In genomic region chr19:44755219-44755618, GRCh38 we compare ENCODE assay signal across 10 cellular contexts. TPM values are rescaled to one million over a fixed set of nuclear protein-coding genes. Genes with fewer than 3 reads are reported as not detected.
DNase-seq lines count a peak whose midpoint lies in the region; ATAC-seq, FAIRE-seq and TF ChIP-seq lines count a peak whose summit lies in the region.
"Had no signal": no experiment of that assay in that cellular context is flagged by ENCODE, and none has a peak within 500 bp of the region (broad histone marks: within the 10 kb centered on the region; RNA-seq: fewer than 3 reads in every experiment).

No MANE protein-coding gene starts in this region.

- H3K36me3 Mint-ChIP-seq in astrocyte (ENCODE audit: low read depth, unreplicated experiment) = peaks cover 11% of the 10 kb centered on the region

- H3K36me3 ChIP-seq in heart right ventricle (peaks cover 0 to 87% (median 16%) of the 10 kb centered on the region in 9 donors), astrocyte (ENCODE audit: insufficient read depth, low read length) (peaks cover 11% of the 10 kb centered on the region), upper lobe of right lung (peaks cover 51% of the 10 kb centered on the region)

- H4K20me1 ChIP-seq in astrocyte (ENCODE audit: insufficient read depth, low read length) = peaks cover 58% of the 10 kb centered on the region

- no peak for TF ChIP-seq CTCF in heart right ventricle (IDR thresholded peaks at IDR 0.05)
- TF ChIP-seq CTCF in astrocyte (IDR thresholded peaks at IDR 0.05; ENCODE audit: insufficient read depth, low read depth, low read length) = no peak
- TF ChIP-seq CTCF in upper lobe of right lung (IDR thresholded peaks at IDR 0.05) = no peak

- H3K27ac Mint-ChIP-seq in astrocyte (ENCODE audit: unreplicated experiment) = no peak overlapping the region

- peak overlapping the region; percentile 82 to 100 (median 94) for H3K27ac ChIP-seq in heart right ventricle
- H3K27ac ChIP-seq in astrocyte (ENCODE audit: low read depth, low read length) = no peak overlapping the region
- H3K27ac ChIP-seq in upper lobe of right lung = peak overlapping the region; percentile 95

- H3K9me3 Mint-ChIP-seq in astrocyte (ENCODE audit: unreplicated experiment) = no peaks in the 10 kb centered on the region

- ATAC-seq in heart right ventricle = no peak
- ATAC-seq in left ventricle myocardium superior = no peak
- ATAC-seq in upper lobe of right lung = no peak
- no peak for ATAC-seq in GM18502 (IDR thresholded peaks at IDR 0.05; ENCODE audit: poor library complexity, unreplicated experiment)
- ATAC-seq in HG02571 (IDR thresholded peaks at IDR 0.05; ENCODE audit: unreplicated experiment) = no peak

- peaks cover 33% of the 10 kb centered on the region for H3K4me1 Mint-ChIP-seq in astrocyte (ENCODE audit: low read depth, unreplicated experiment)

- intact Hi-C loops in heart right ventricle (cut with DNase I) (loop anchor here in 4 of 10 donors (5.0 kb wide), 1 partner anchor 33 kb away; no protein-coding TSS in a partner anchor), left ventricle myocardium superior (cut with micrococcal nuclease) (no loop called here), upper lobe of right lung (cut with DNase I) (no loop called here)

- peak overlapping the region; percentile 92 for H3K4me2 ChIP-seq in astrocyte (ENCODE audit: low read length)

- 60 to 65% methylated on average over 4 of the region's 4 CpGs for WGBS in heart right ventricle, 2 donors

- DNase-seq in heart right ventricle (no peak), left ventricle myocardium superior (no peak), astrocyte (ENCODE audit: low read depth) (no peak), myocyte (ENCODE audit: low read depth) (peak; percentile 76), upper lobe of right lung (no peak), mesenteric fat pad (ENCODE audit: low spot score) (no peak)
- DNase-seq: hippocampal formation; stimulated activated CD4-positive, alpha-beta T cell treated with anti-CD3 and anti-CD28 coated beads, Interleukin-2, amount 100 ng/mL, for 24 hours had no signal

- no peak overlapping the region for H2AFZ ChIP-seq in astrocyte (ENCODE audit: low read depth, low read length)

- H3K4me3 ChIP-seq in heart right ventricle (peak overlapping the region in 7 of 10 donors; percentile 19 to 92 (median 58)), astrocyte (ENCODE audit: insufficient read depth, low read depth, low read length) (no peak overlapping the region), upper lobe of right lung (peak overlapping the region; percentile 75)

- H3K27me3 Mint-ChIP-seq in astrocyte (ENCODE audit: low read depth, unreplicated experiment) = peaks cover 4% of the 10 kb centered on the region

- no peaks in the 10 kb centered on the region for H3K27me3 ChIP-seq in heart right ventricle
- no peaks in the 10 kb centered on the region for H3K27me3 ChIP-seq in astrocyte (ENCODE audit: insufficient read depth, low read length)
- H3K27me3 ChIP-seq in upper lobe of right lung = no peaks in the 10 kb centered on the region

- peaks cover 26% of the 10 kb centered on the region for H3K79me2 ChIP-seq in astrocyte (ENCODE audit: insufficient read depth, low read length)

- no peaks in the 10 kb centered on the region for H3K9me3 ChIP-seq in heart right ventricle
- no peaks in the 10 kb centered on the region for H3K9me3 ChIP-seq in astrocyte (ENCODE audit: insufficient read depth, low read depth, low read length)
- no peaks in the 10 kb centered on the region for H3K9me3 ChIP-seq in upper lobe of right lung

- FAIRE-seq in astrocyte (lab: Jason Lieb, UNC) = no peak

- H3K9ac ChIP-seq in astrocyte (ENCODE audit: low read length) = peak overlapping the region; percentile 85

- H3K4me1 ChIP-seq in heart right ventricle (peaks cover 21 to 84% (median 79%) of the 10 kb centered on the region in 9 donors), astrocyte (ENCODE audit: insufficient read depth, low read length) (peaks cover 59% of the 10 kb centered on the region), upper lobe of right lung (peaks cover 64% of the 10 kb centered on the region)

- H3K4me3 Mint-ChIP-seq in astrocyte (ENCODE audit: unreplicated experiment) = peak overlapping the region; percentile 76

RNA-seq across cellular contexts. Expression of gene BCL3, which starts 6.7 kb away (rescaled TPM):
- total RNA-seq in heart right ventricle (10 to 100 TPM in 9 of 10 donors, 1 to 10 TPM in 1; 7.1 to 76.3 (median 20.3) TPM), left ventricle myocardium superior (14.5 TPM), astrocyte (16.9 and 17.3 TPM in 2 replicates), myocyte (25.8 and 28.6 TPM in 2 replicates), upper lobe of right lung (87.4 TPM), mesenteric fat pad (73.8 TPM)
- polyA plus RNA-seq in heart right ventricle = 10 to 100 TPM; 20.7 to 30.7 TPM
- 8.1 TPM for polyA plus RNA-seq in myocyte (2012)

RNA-seq across cellular contexts. Expression of gene CBLC, which starts 22.5 kb away (rescaled TPM):
- total RNA-seq in heart right ventricle = under 1 TPM in 1 of 10 donors, not detected in 9; 0.38 TPM
- not detected for polyA plus RNA-seq in heart right ventricle
- not detected for total RNA-seq in left ventricle myocardium superior
- total RNA-seq in astrocyte = not detected in 2 replicates
- total RNA-seq in myocyte = not detected in 2 replicates
- polyA plus RNA-seq in myocyte (2012) = not detected
- total RNA-seq in upper lobe of right lung = 3.2 TPM
- not detected for total RNA-seq in mesenteric fat pad

RNA-seq across cellular contexts. Expression of gene BCAM, which starts 53.7 kb away (rescaled TPM):
- 100 to 1,000 TPM in 4 of 10 donors, 10 to 100 TPM in 6; 72.8 to 118 (median 92.5) TPM for total RNA-seq in heart right ventricle
- 100 to 1,000 TPM in 1 of 2 donors, 10 to 100 TPM in 1; 63.2 to 130 TPM for polyA plus RNA-seq in heart right ventricle
- 85.5 TPM for total RNA-seq in left ventricle myocardium superior
- 11.5 and 14.0 TPM in 2 replicates for total RNA-seq in astrocyte
- total RNA-seq in myocyte = 590 and 678 TPM in 2 replicates
- polyA plus RNA-seq in myocyte (2012) = 110 TPM
- total RNA-seq in upper lobe of right lung = 280 TPM
- 42.3 TPM for total RNA-seq in mesenteric fat pad

RNA-seq across cellular contexts. Expression of gene CEACAM16, which starts 56.3 kb away (rescaled TPM):
- total RNA-seq in heart right ventricle = not detected
- polyA plus RNA-seq in heart right ventricle = not detected
- total RNA-seq in left ventricle myocardium superior = not detected
- total RNA-seq in astrocyte = 0.14 TPM in 1 of 2 replicates, not detected in the other
- total RNA-seq in myocyte = 5.0 and 6.1 TPM in 2 replicates
- polyA plus RNA-seq in myocyte (2012) = 5.7 TPM
- not detected for total RNA-seq in upper lobe of right lung
- total RNA-seq in mesenteric fat pad = not detected
